ENCODE assay signal across 8 cellular contexts in genomic region chr9:3732077-3733038, GRCh38.
DNase-seq lines count a peak whose midpoint lies in the region; ATAC-seq, FAIRE-seq and TF ChIP-seq lines count a peak whose summit lies in the region.

No MANE protein-coding gene starts in this region.

- peak; percentile 93 for ATAC-seq in GM21526 (IDR thresholded peaks at IDR 0.05; ENCODE audit: low FRiP score, unreplicated experiment)
- peak; percentile 99 for ATAC-seq in foreskin keratinocyte

- DNase-seq in HS-27A (ENCODE audit: low read depth) (peak; percentile 39), NCI-H748 (lab: John Stamatoyannopoulos, UW; ENCODE audit: unreplicated experiment) (peak; percentile 82), foreskin keratinocyte (peak; percentile 31 to 73), non-pigmented ciliary epithelial cell (ENCODE audit: low read depth) (peak; percentile 76), NK-92 (lab: John Stamatoyannopoulos, UW; ENCODE audit: unreplicated experiment) (no peak)
- peak; percentile 33 to 46 for DNase-seq in activated T-cell treated with anti-CD3 and anti-CD28 coated beads, Interleukin-2, amount 50 U/mL, for 48 hours

- FAIRE-seq in G401.6 (lab: Jason Lieb, UNC), result peak; percentile 99

- H3K27me3 ChIP-seq in foreskin keratinocyte, result no peaks in the 10 kb centered on the region

- TF ChIP-seq CTCF in foreskin keratinocyte (conservative IDR thresholded peaks at IDR 0.05), result peak; percentile 93

- no peaks in the 10 kb centered on the region for H3K4me1 ChIP-seq in foreskin keratinocyte

- H3K27ac ChIP-seq in foreskin keratinocyte, result no peak overlapping the region
